In genomic region chr14:39430762-39431415, GRCh38 we compare ENCODE assay signal across 8 cellular contexts. TPM values are rescaled to one million over a fixed set of nuclear protein-coding genes. Genes with fewer than 3 reads are reported as not detected.
DNase-seq lines count a peak whose midpoint lies in the region; ATAC-seq and TF ChIP-seq lines count a peak whose summit lies in the region.

No MANE protein-coding gene starts in this region.

- peak overlapping the region; percentile 7 for H3K4ac ChIP-seq in trophoblast cell (ENCODE audit: low read depth, low read length)

- peaks cover 8% of the 10 kb centered on the region for H3K79me1 ChIP-seq in trophoblast cell (ENCODE audit: low read length)

- WGBS in trophoblast cell (ENCODE audit: extremely low coverage, insufficient coverage, insufficient read length): 100% methylated on average over 2 of the region's 19 CpGs

- no peak overlapping the region for H3K23ac ChIP-seq in trophoblast cell (ENCODE audit: low read length)

- peaks cover 4 to 6% of the 10 kb centered on the region in 2 experiments for H3K4me1 ChIP-seq in trophoblast cell (ENCODE audit: control insufficient read depth in 1 of 2, insufficient read depth in 2 of 2, low read length in 2 of 2)

- TF ChIP-seq CTCF in GM06990 (IDR thresholded peaks at IDR 0.05; ENCODE audit: insufficient read depth, low read length, poor library complexity, severe bottlenecking) (no peak), fibroblast of mammary gland (conservative IDR thresholded peaks at IDR 0.05; ENCODE audit: control insufficient read depth, insufficient read depth, low read depth, low read length) (no peak)

- H3K36me3 ChIP-seq in GM06990 (ENCODE audit: control insufficient read depth, insufficient read depth, low read length) (no peaks in the 10 kb centered on the region; the same call in 1 of the 2 replicates), trophoblast cell (ENCODE audit: control insufficient read depth in 1 of 2, insufficient read depth in 2 of 2, low read length in 2 of 2) (no peaks in the 10 kb centered on the region)

- no peak overlapping the region for H3K14ac ChIP-seq in trophoblast cell (ENCODE audit: low read length)

- H2BK5ac ChIP-seq in trophoblast cell (ENCODE audit: low read depth, low read length, poor library complexity): no peak overlapping the region

- no peak overlapping the region for H2AK5ac ChIP-seq in trophoblast cell (ENCODE audit: low read length)

- peak overlapping the region; percentile 47 for H2AFZ ChIP-seq in trophoblast cell (ENCODE audit: insufficient read depth, low read length, poor library complexity)

- H3K27me3 ChIP-seq in GM06990 (replicated peaks; ENCODE audit: control insufficient read depth, insufficient read depth, low read length) (no peaks in the 10 kb centered on the region), trophoblast cell (ENCODE audit: insufficient read depth, low read length) (no peaks in the 10 kb centered on the region)

- H3K4me3 Mint-ChIP-seq in T-helper 2 cell treated with Interferon-gamma antibody and Interleukin-4, amounts not matched to agents 5 μg/mL and 100 μg/mL, for 36 hours: peak overlapping the region; percentile 99

- no peak overlapping the region for H2BK120ac ChIP-seq in trophoblast cell (ENCODE audit: insufficient read depth, low read length, poor library complexity)

- H3K18ac ChIP-seq in trophoblast cell (ENCODE audit: low read length): peak overlapping the region; percentile 47

- H3K79me2 ChIP-seq in trophoblast cell (ENCODE audit: control insufficient read depth, insufficient read depth, low read length, poor library complexity): peaks cover 6% of the 10 kb centered on the region

- no peaks in the 10 kb centered on the region for H3K9me3 Mint-ChIP-seq in T-helper 2 cell treated with Interferon-gamma antibody and Interleukin-4, amounts not matched to agents 5 μg/mL and 100 μg/mL, for 36 hours

- ATAC-seq in HG02884 (IDR thresholded peaks at IDR 0.05; ENCODE audit: unreplicated experiment): peak; percentile 1
- no peak for ATAC-seq in HG02798 (IDR thresholded peaks at IDR 0.05; ENCODE audit: poor library complexity, unreplicated experiment)

- no peak overlapping the region for H4K12ac ChIP-seq in trophoblast cell (ENCODE audit: low read depth, low read length)

- H4K8ac ChIP-seq in trophoblast cell (ENCODE audit: low read depth, low read length): no peak overlapping the region

- no peaks in the 10 kb centered on the region for H3K27me3 Mint-ChIP-seq in T-helper 2 cell treated with Interferon-gamma antibody and Interleukin-4, amounts not matched to agents 5 μg/mL and 100 μg/mL, for 36 hours (ENCODE audit: low read depth)

- peaks cover 8% of the 10 kb centered on the region for H3K36me3 Mint-ChIP-seq in T-helper 2 cell treated with Interferon-gamma antibody and Interleukin-4, amounts not matched to agents 5 μg/mL and 100 μg/mL, for 36 hours (ENCODE audit: low read depth)

- peaks cover 43% of the 10 kb centered on the region for H3K4me1 Mint-ChIP-seq in T-helper 2 cell treated with Interferon-gamma antibody and Interleukin-4, amounts not matched to agents 5 μg/mL and 100 μg/mL, for 36 hours (ENCODE audit: low read depth)

- H3K4me3 ChIP-seq in GM06990 (replicated peaks; ENCODE audit: low read depth, low read length): peak overlapping the region; percentile 96
- H3K4me3 ChIP-seq in fibroblast of mammary gland (ENCODE audit: control insufficient read depth, low read depth, low read length): peak overlapping the region; percentile 84
- H3K4me3 ChIP-seq in trophoblast cell (ENCODE audit: low read depth, low read length): peak overlapping the region; percentile 98

- H3K4me2 ChIP-seq in trophoblast cell (ENCODE audit: low read length): peak overlapping the region; percentile 74

- no peak overlapping the region for H3K27ac ChIP-seq in trophoblast cell (ENCODE audit: low read depth, low read length)

- H3K9ac ChIP-seq in trophoblast cell (ENCODE audit: low read length): peak overlapping the region; percentile 86

- no peak for DNase-seq in GM06990 (ENCODE audit: extremely low read depth, insufficient read length)
- DNase-seq in T-helper 2 cell treated with Interferon-gamma antibody and Interleukin-4, amounts not matched to agents 5 μg/mL and 100 μg/mL, for 36 hours (ENCODE audit: low spot score): no peak
- DNase-seq in fibroblast of mammary gland (ENCODE audit: low read depth): peak; percentile 24
- DNase-seq in trophoblast cell: peak in 1 of 2 donors; percentile 2
- no peak for DNase-seq in GOT3 (lab: John Stamatoyannopoulos, UW)
- DNase-seq in NK-92 (lab: John Stamatoyannopoulos, UW; ENCODE audit: unreplicated experiment): no peak

- no peak overlapping the region for H2BK12ac ChIP-seq in trophoblast cell (ENCODE audit: low read length)

- H3K27ac Mint-ChIP-seq in T-helper 2 cell treated with Interferon-gamma antibody and Interleukin-4, amounts not matched to agents 5 μg/mL and 100 μg/mL, for 36 hours: peak overlapping the region; percentile 98

- H4K91ac ChIP-seq in trophoblast cell (ENCODE audit: low read depth, low read length): no peak overlapping the region

- H3K9me3 ChIP-seq in trophoblast cell (ENCODE audit: insufficient read depth, low read depth, low read length): no peaks in the 10 kb centered on the region

RNA-seq across cellular contexts. Expression of gene FBXO33, which starts 1.3 kb away (rescaled TPM):
- polyA plus RNA-seq in trophoblast cell (2013): 10.6 and 10.7 TPM in 2 replicates
